7 cellular contexts compared by ENCODE assay signal in genomic region chr17:77407321-77408277, GRCh38.
DNase-seq lines count a peak whose midpoint lies in the region; ATAC-seq and TF ChIP-seq lines count a peak whose summit lies in the region.

No MANE protein-coding gene starts in this region.

- no peaks in the 10 kb centered on the region for H3K4me1 ChIP-seq in HEK293 (ENCODE audit: control insufficient read depth, insufficient read depth, low read length)
- H3K4me1 ChIP-seq in fibroblast of lung (ENCODE audit: control insufficient read depth, extremely low read depth, insufficient read depth, low read length), result peaks cover 55% of the 10 kb centered on the region
- H3K4me1 ChIP-seq in skeletal muscle satellite cell (ENCODE audit: control insufficient read depth, insufficient read depth, low read length), result peaks cover 95% of the 10 kb centered on the region
- H3K4me1 ChIP-seq in GM23338 (ENCODE audit: insufficient read depth), result peaks cover 10% of the 10 kb centered on the region
- H3K4me1 ChIP-seq in BE2C, result peaks cover 5% of the 10 kb centered on the region; the same call in 1 of the 2 replicates

- no peaks in the 10 kb centered on the region for H4K20me1 ChIP-seq in fibroblast of lung (ENCODE audit: control insufficient read depth, extremely low read depth, insufficient read depth, low read length)
- H4K20me1 ChIP-seq in GM23338 (replicated peaks; ENCODE audit: insufficient read depth), result no peaks in the 10 kb centered on the region; the same call in 1 of the 2 replicates

- no peaks in the 10 kb centered on the region for H3K27me3 ChIP-seq in fibroblast of lung (ENCODE audit: control insufficient read depth, insufficient read depth, low read length)
- H3K27me3 ChIP-seq in skeletal muscle satellite cell (ENCODE audit: control insufficient read depth, insufficient read depth, low read length), result no peaks in the 10 kb centered on the region
- no peaks in the 10 kb centered on the region for H3K27me3 ChIP-seq in GM23338 (ENCODE audit: insufficient read depth)
- H3K27me3 ChIP-seq in BE2C, result no peaks in the 10 kb centered on the region

- H3K9me3 ChIP-seq in HEK293 (ENCODE audit: control insufficient read depth, insufficient read depth, low read depth, low read length), result no peaks in the 10 kb centered on the region
- H3K9me3 ChIP-seq in fibroblast of lung (ENCODE audit: control insufficient read depth, insufficient read depth, low read depth, low read length), result no peaks in the 10 kb centered on the region
- peaks cover 4% of the 10 kb centered on the region for H3K9me3 ChIP-seq in skeletal muscle satellite cell (replicated peaks; ENCODE audit: low read length)
- H3K9me3 ChIP-seq in BE2C, result no peaks in the 10 kb centered on the region

- CTCF ChIA-PET in HEK293 (lab: Yijun Ruan, JAX), result interaction anchor here (0.9 kb wide), 1 partner anchor 76 kb away, joined by 3 read pairs; no protein-coding TSS in a partner anchor
- CTCF ChIA-PET in activated CD8-positive, alpha-beta T cell treated with anti-CD3 and anti-CD28 coated beads, Interleukin-2, amount 10 ng/mL, durations not matched to agents 7 days and 5 days (lab: Charles Lee), result interaction anchor here (0.6 to 1.5 kb wide), 3 partner anchors 13 to 33 kb away, joined by 3 to 5 read pairs (median 4); no protein-coding TSS in a partner anchor

- H2AFZ ChIP-seq in fibroblast of lung (ENCODE audit: low read length) (no peak overlapping the region), GM23338 (no peak overlapping the region)

- peaks cover 93% of the 10 kb centered on the region for H3K79me2 ChIP-seq in fibroblast of lung (ENCODE audit: control insufficient read depth, insufficient read depth, low read length)
- peaks cover 62% of the 10 kb centered on the region for H3K79me2 ChIP-seq in GM23338 (replicated peaks; ENCODE audit: insufficient read depth)

- no peak for ATAC-seq in activated CD8-positive, alpha-beta T cell treated with anti-CD3 and anti-CD28 coated beads, Interleukin-2, amount 10 ng/mL, durations not matched to agents 7 days and 5 days
- no peak for ATAC-seq in GM23338

- H3K36me3 ChIP-seq in HEK293 (ENCODE audit: control insufficient read depth in 2 of 2, insufficient read depth in 1 of 2, low read length in 2 of 2) (peaks cover 0 to 35% of the 10 kb centered on the region in 2 experiments; a peak in 2 of 3 replicates), fibroblast of lung (ENCODE audit: control insufficient read depth, insufficient read depth, low read length) (peaks cover 16% of the 10 kb centered on the region), skeletal muscle satellite cell (ENCODE audit: insufficient read depth, low read length) (peaks cover 47% of the 10 kb centered on the region), GM23338 (ENCODE audit: insufficient read depth) (no peaks in the 10 kb centered on the region), BE2C (peaks cover 46% of the 10 kb centered on the region)

- peak overlapping the region; percentile 59 for H3K27ac Mint-ChIP-seq in activated CD8-positive, alpha-beta T cell treated with anti-CD3 and anti-CD28 coated beads, Interleukin-2, amount 10 ng/mL, durations not matched to agents 7 days and 5 days
- H3K27ac Mint-ChIP-seq in GM23338, result no peak overlapping the region; the same call in 1 of the 2 replicates

- H3K4me2 ChIP-seq in fibroblast of lung (ENCODE audit: extremely low read depth, insufficient read depth, low read length) (peak overlapping the region; percentile 29), skeletal muscle satellite cell (ENCODE audit: low read length) (peak overlapping the region; percentile 53), GM23338 (no peak overlapping the region)

- DNase-seq in activated CD8-positive, alpha-beta T cell treated with anti-CD3 and anti-CD28 coated beads, Interleukin-2, amount 10 ng/mL, durations not matched to agents 7 days and 5 days, result no peak
- no peak for DNase-seq in fibroblast of lung (ENCODE audit: low read depth in 2 of 2)
- DNase-seq in GM23338 (ENCODE audit: low spot score), result no peak
- DNase-seq in BE2C, result no peak
- no peak for DNase-seq in UCSD-AML1 (lab: John Stamatoyannopoulos, UW; ENCODE audit: unreplicated experiment)

- TF ChIP-seq CTCF in HEK293 (tag by site-specific recombination; IDR thresholded peaks at IDR 0.05) (no peak), fibroblast of lung (conservative IDR thresholded peaks at IDR 0.05 in 1 of 2, IDR thresholded peaks at IDR 0.05 in 1 of 2; ENCODE audit: low read depth in 1 of 2, low read length in 2 of 2) (no peak), GM23338 (conservative IDR thresholded peaks at IDR 0.05; ENCODE audit: low read depth in 2 of 2) (no peak), BE2C (IDR thresholded peaks at IDR 0.05; ENCODE audit: low read depth, low read length) (no peak)

- H3K9me3 Mint-ChIP-seq in activated CD8-positive, alpha-beta T cell treated with anti-CD3 and anti-CD28 coated beads, Interleukin-2, amount 10 ng/mL, durations not matched to agents 7 days and 5 days (ENCODE audit: insufficient read depth), result no peaks in the 10 kb centered on the region
- no peaks in the 10 kb centered on the region; the same call in 2 of the 3 replicates for H3K9me3 Mint-ChIP-seq in GM23338

- H3K4me3 Mint-ChIP-seq in activated CD8-positive, alpha-beta T cell treated with anti-CD3 and anti-CD28 coated beads, Interleukin-2, amount 10 ng/mL, durations not matched to agents 7 days and 5 days, result peak overlapping the region; percentile 39
- no peak overlapping the region; the same call in 2 of the 3 replicates for H3K4me3 Mint-ChIP-seq in GM23338

- no peak overlapping the region for H3K4me3 ChIP-seq in HEK293 (ENCODE audit: low read depth, low read length)
- no peak overlapping the region for H3K4me3 ChIP-seq in fibroblast of lung (replicated peaks in 1 of 4; ENCODE audit: control extremely low read depth in 1 of 4, insufficient read depth in 1 of 4, low read depth in 3 of 4, low read length in 4 of 4)
- H3K4me3 ChIP-seq in skeletal muscle satellite cell (ENCODE audit: low read length), result no peak overlapping the region
- H3K4me3 ChIP-seq in GM23338, result no peak overlapping the region
- H3K4me3 ChIP-seq in BE2C (ENCODE audit: low read depth, low read length), result no peak overlapping the region

- peaks cover 79% of the 10 kb centered on the region for H3K36me3 Mint-ChIP-seq in activated CD8-positive, alpha-beta T cell treated with anti-CD3 and anti-CD28 coated beads, Interleukin-2, amount 10 ng/mL, durations not matched to agents 7 days and 5 days (ENCODE audit: low read depth)
- peaks cover 11% of the 10 kb centered on the region; the same call in 1 of the 3 replicates for H3K36me3 Mint-ChIP-seq in GM23338 (ENCODE audit: low read depth)

- H3K27me3 Mint-ChIP-seq in activated CD8-positive, alpha-beta T cell treated with anti-CD3 and anti-CD28 coated beads, Interleukin-2, amount 10 ng/mL, durations not matched to agents 7 days and 5 days (ENCODE audit: low read depth), result no peaks in the 10 kb centered on the region
- H3K27me3 Mint-ChIP-seq in GM23338 (ENCODE audit: insufficient read depth, low read depth, poor library complexity), result peaks cover 17% of the 10 kb centered on the region

- peaks cover 94% of the 10 kb centered on the region for H3K4me1 Mint-ChIP-seq in activated CD8-positive, alpha-beta T cell treated with anti-CD3 and anti-CD28 coated beads, Interleukin-2, amount 10 ng/mL, durations not matched to agents 7 days and 5 days (ENCODE audit: low read depth)
- peaks cover 29% of the 10 kb centered on the region for H3K4me1 Mint-ChIP-seq in GM23338

- POLR2A ChIA-PET in HEK293 (lab: Yijun Ruan, JAX), result no interaction called here
- POLR2A ChIA-PET in activated CD8-positive, alpha-beta T cell treated with anti-CD3 and anti-CD28 coated beads, Interleukin-2, amount 10 ng/mL, durations not matched to agents 7 days and 5 days (lab: Charles Lee), result interaction anchor here (1.1 kb wide), 1 partner anchor 8 kb away, joined by 3 read pairs; no protein-coding TSS in a partner anchor

- no peaks in the 10 kb centered on the region for H3F3A ChIP-seq in GM23338 (replicated peaks; ENCODE audit: low read depth)

- H3K9me2 ChIP-seq in GM23338 (ENCODE audit: insufficient read depth), result no peaks in the 10 kb centered on the region

- H3K9ac ChIP-seq in fibroblast of lung (ENCODE audit: insufficient read depth, low read length) (peak overlapping the region; percentile 10), skeletal muscle satellite cell (ENCODE audit: low read depth, low read length) (peak overlapping the region; percentile 64)

- H3K27ac ChIP-seq in HEK293 (ENCODE audit: extremely low read depth, low read depth, low read length) (no peak overlapping the region), fibroblast of lung (ENCODE audit: insufficient read depth, low read length) (peak overlapping the region; percentile 52), GM23338 (ENCODE audit: low read depth) (no peak overlapping the region)

TF ChIP-seq in HEK293, 187 proteins besides CTCF, POLR2A, EP300 and RAD21 (continues in another document):
- no peak for TF ChIP-seq ZNF626 (tag by site-specific recombination; IDR thresholded peaks at IDR 0.05)
- no peak for TF ChIP-seq ZNF510 (tag by site-specific recombination; IDR thresholded peaks at IDR 0.05; ENCODE audit: insufficient replicate concordance)
- TF ChIP-seq GLIS2 (tag by site-specific recombination; IDR thresholded peaks at IDR 0.05), result peak; percentile 28; the same call in 1 of the 2 replicates

TF ChIP-seq in GM23338, 12 proteins besides CTCF, POLR2A, EP300 and RAD21 (continues in another document):
- no peak for TF ChIP-seq REST (IDR thresholded peaks at IDR 0.05; ENCODE audit: unreplicated experiment)
